8 cellular contexts compared by ENCODE assay signal in genomic region chr17:37489197-37490001, GRCh38. TPM values are rescaled to one million over a fixed set of nuclear protein-coding genes. Genes with fewer than 3 reads are reported as not detected.
DNase-seq lines count a peak whose midpoint lies in the region; ATAC-seq and TF ChIP-seq lines count a peak whose summit lies in the region.

Gene DUSP14, plus strand, starts transcription at chr17:37489891. Its CDS starts 22,382 bp downstream, at chr17:37512273.

- POLR2A ChIA-PET in A673 (lab: Charles Lee; ENCODE audit: low non-redundant PET) = no interaction called here
- POLR2A ChIA-PET in activated CD4-positive, alpha-beta T cell treated with anti-CD3 and anti-CD28 coated beads for 36 hours (lab: Charles Lee) = interaction anchor here (0.6 kb wide), 1 partner anchor 807 kb away, joined by 4 read pairs; no protein-coding TSS in a partner anchor

- H3K27ac ChIP-seq in A673 (ENCODE audit: low read depth, low read length, poor library complexity, severe bottlenecking) = peak within 1 kb of the TSS; percentile 75

- no peaks in the 10 kb centered on the region for H3K27me3 ChIP-seq in A673 (replicated peaks; ENCODE audit: insufficient read depth, low read depth, low read length, poor library complexity)

- H3K36me3 Mint-ChIP-seq in activated CD4-positive, alpha-beta T cell treated with anti-CD3 and anti-CD28 coated beads for 36 hours (ENCODE audit: low read depth) = no peaks in the 10 kb centered on the region

- H3K9me3 Mint-ChIP-seq in activated CD4-positive, alpha-beta T cell treated with anti-CD3 and anti-CD28 coated beads for 36 hours (ENCODE audit: low read depth) = no peaks in the 10 kb centered on the region

- ATAC-seq in GM18517 (IDR thresholded peaks at IDR 0.05; ENCODE audit: unreplicated experiment) (peak; percentile 57), HG03064 (IDR thresholded peaks at IDR 0.05; ENCODE audit: low read depth, unreplicated experiment) (peak; percentile 54)
- ATAC-seq in activated CD4-positive, alpha-beta T cell treated with anti-CD3 and anti-CD28 coated beads for 36 hours = peak; percentile 74

- CTCF ChIA-PET in A673 (lab: Charles Lee) = no interaction called here
- CTCF ChIA-PET in activated CD4-positive, alpha-beta T cell treated with anti-CD3 and anti-CD28 coated beads for 36 hours (lab: Charles Lee) = no interaction called here

- TF ChIP-seq CTCF in A673 (conservative IDR thresholded peaks at IDR 0.05; ENCODE audit: low read depth, low read length) (no peak), choroid plexus epithelial cell (conservative IDR thresholded peaks at IDR 0.05; ENCODE audit: low read depth, low read length) (peak; percentile 10)

- peak within 1 kb of the TSS; percentile 88 for H3K4me3 Mint-ChIP-seq in activated CD4-positive, alpha-beta T cell treated with anti-CD3 and anti-CD28 coated beads for 36 hours

- H3K4me1 Mint-ChIP-seq in activated CD4-positive, alpha-beta T cell treated with anti-CD3 and anti-CD28 coated beads for 36 hours = peaks cover 44% of the 10 kb centered on the region

- peak; percentile 86 for DNase-seq in A673 (ENCODE audit: low spot score)
- DNase-seq in NCI-H2227 (lab: John Stamatoyannopoulos, UW; ENCODE audit: unreplicated experiment) = peak; percentile 94
- peak; percentile 88 for DNase-seq in activated CD4-positive, alpha-beta T cell treated with anti-CD3 and anti-CD28 coated beads for 36 hours
- DNase-seq in choroid plexus epithelial cell (ENCODE audit: low read depth) = peak; percentile 81
- peak; percentile 91 for DNase-seq in kidney tubule cell (ENCODE audit: low spot score)
- DNase-seq in stimulated activated CD4-positive, alpha-beta T cell treated with anti-CD3 and anti-CD28 coated beads, Interleukin-1b, Interleukin-23, amount 100 ng/mL, for 1 hour (ENCODE audit: low read depth in 2 of 2) = peak; percentile 54 to 55

- no peaks in the 10 kb centered on the region for H3K9me3 ChIP-seq in A673 (ENCODE audit: low read depth, low read length, poor library complexity, severe bottlenecking)

- BruUV-seq in A673 (replicated peaks; lab: Mats Ljungman, UMichigan) = no TSS peak

- H3K4me3 ChIP-seq in A673 (ENCODE audit: low read depth, low read length, poor library complexity, severe bottlenecking) (peak within 1 kb of the TSS; percentile 65), choroid plexus epithelial cell (ENCODE audit: low read depth, low read length) (peak within 1 kb of the TSS; percentile 79)

- no peaks in the 10 kb centered on the region for H3K36me3 ChIP-seq in A673 (ENCODE audit: insufficient read depth, low read length, poor library complexity, severe bottlenecking)

- H3K27me3 Mint-ChIP-seq in activated CD4-positive, alpha-beta T cell treated with anti-CD3 and anti-CD28 coated beads for 36 hours = no peaks in the 10 kb centered on the region

- intact Hi-C loops in A673 (cut with micrococcal nuclease; ENCODE audit: unreplicated experiment) = no loop called here
- intact Hi-C loops in activated CD4-positive, alpha-beta T cell treated with anti-CD3 and anti-CD28 coated beads for 36 hours (cut with DNase I, micrococcal nuclease) = loop anchor here (1.0 to 5.0 kb wide), 9 partner anchors 82 to 1913 kb away; partner anchors contain the start of genes SYNRG (in 2 of the 2), ACACA (in 1 of the 2), FBXL20 (in 1 of the 2) and GGNBP2 (in 1 of the 2)

- H3K27ac Mint-ChIP-seq in activated CD4-positive, alpha-beta T cell treated with anti-CD3 and anti-CD28 coated beads for 36 hours = peak within 1 kb of the TSS; percentile 93

- peaks cover 13% of the 10 kb centered on the region for H3K4me1 ChIP-seq in A673 (ENCODE audit: insufficient read depth, low read length, poor library complexity, severe bottlenecking)

RNA-seq across cellular contexts. Expression of gene DUSP14, which starts in this region (rescaled TPM):
- 13.8 and 14.0 TPM in 2 replicates for total RNA-seq in A673 (2021)
- total RNA-seq in activated CD4-positive, alpha-beta T cell treated with anti-CD3 and anti-CD28 coated beads for 36 hours = 10 to 100 TPM; 11.9 to 13.1 TPM

Comparison
In these comparisons a context has a peak if more than half of its experiments do, and no peak if none do; other contexts are left out.
1. Peak in every context shown above with its lines: DNase-seq, ATAC-seq, H3K4me3 ChIP-seq and H3K27ac ChIP-seq.